In the genomic region with DNA sequence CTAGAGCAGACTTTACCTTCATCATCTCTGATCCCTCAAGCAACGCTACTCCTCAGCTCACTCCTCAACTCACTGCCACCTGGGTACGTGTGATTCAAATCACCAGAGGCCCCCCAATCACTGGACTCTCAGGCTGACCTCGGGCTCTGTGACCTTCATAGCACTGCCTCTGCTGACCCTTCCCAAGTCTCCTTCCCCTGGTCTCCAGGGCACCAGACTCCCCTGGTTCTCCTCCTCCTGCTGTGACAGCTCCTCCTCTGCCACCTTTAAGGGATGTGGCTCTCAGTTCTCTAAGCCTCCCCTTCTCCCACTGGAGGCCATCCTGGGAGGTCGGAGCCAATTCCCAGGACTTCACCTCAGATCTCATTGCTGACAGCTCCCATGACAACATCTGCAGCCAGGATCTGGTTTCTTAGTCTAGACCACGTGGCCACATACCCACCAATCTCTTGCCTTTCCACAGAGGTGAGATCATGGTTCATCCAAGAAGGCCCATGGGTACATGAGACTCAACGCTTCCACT, we compare ENCODE assay signal across 25 cellular contexts.
A peak's percentile ranks its signal among the peaks of the same experiment; 100 is the strongest.
DNase-seq lines count a peak whose midpoint lies in the region; ATAC-seq and TF ChIP-seq lines count a peak whose summit lies in the region.
"Had no signal": no experiment of that assay in that cellular context is flagged by ENCODE, and none has a peak within 500 bp of the region (broad histone marks: within the 10 kb centered on the region; RNA-seq: fewer than 3 reads in every experiment).

No MANE protein-coding gene starts in this region.

- H3K27ac ChIP-seq in CD4-positive, CD25-positive, alpha-beta regulatory T cell (ENCODE audit: insufficient read depth, low read length, poor library complexity, severe bottlenecking), result no peak overlapping the region
- H3K27ac ChIP-seq in OCI-LY1 (ENCODE audit: low read depth, low read length, poor library complexity, severe bottlenecking), result peak overlapping the region; percentile 46
- no peak overlapping the region for H3K27ac ChIP-seq in coronary artery
- H3K27ac ChIP-seq in psoas muscle, result no peak overlapping the region
- H3K27ac ChIP-seq: heart right ventricle, sigmoid colon, WERI-Rb-1 had no signal

- DNase-seq in activated CD4-positive, alpha-beta T cell treated with anti-CD3 and anti-CD28 coated beads for 36 hours, result no peak
- DNase-seq in activated CD4-positive, alpha-beta T cell treated with anti-CD3 and anti-CD28 coated beads, Interleukin-2, amount 50 U/mL, for 48 hours, result no peak
- DNase-seq in CD4-positive, CD25-positive, alpha-beta regulatory T cell, result no peak
- DNase-seq in coronary artery (ENCODE audit: low spot score) (peak; percentile 36), cerebellar nuclear complex (lab: John Stamatoyannopoulos, UW) (no peak), psoas muscle (no peak)
- DNase-seq: aorta; BE2C; Calu3; EL; foreskin fibroblast; heart right ventricle; Kasumi-1; NCI-H1694 treated with DMSO at 0.1 percent for 48 hours; NCI-H2227 treated with DMSO at 0.1 percent for 48 hours; NCI-H774; nephron progenitor cell; OCI-M1; SHP77 treated with DMSO at 0.1 percent for 48 hours; sigmoid colon; stimulated activated CD4-positive, alpha-beta T cell treated with anti-CD3 and anti-CD28 coated beads, Interleukin-15, amount 100 ng/mL, for 24 hours; substantia nigra; WERI-Rb-1 had no signal

- no peak for ATAC-seq in activated CD4-positive, alpha-beta T cell treated with anti-CD3 and anti-CD28 coated beads for 36 hours
- no peak for ATAC-seq in CD4-positive, CD25-positive, alpha-beta regulatory T cell (ENCODE audit: low read depth in 2 of 2)
- ATAC-seq in GM21367 (IDR thresholded peaks at IDR 0.05; ENCODE audit: unreplicated experiment) (no peak), psoas muscle (no peak)
- ATAC-seq: heart right ventricle had no signal

- intact Hi-C loops in activated CD4-positive, alpha-beta T cell treated with anti-CD3 and anti-CD28 coated beads for 36 hours (cut with DNase I, micrococcal nuclease), result loop anchor here in 1 of 2 experiments (5.0 kb wide), 1 partner anchor 630 kb away; no protein-coding TSS in a partner anchor
- intact Hi-C loops in psoas muscle (cut with DNase I), result no loop called here

- H3K9ac ChIP-seq in OCI-LY1 (ENCODE audit: low read length), result no peak overlapping the region

- no peak overlapping the region for H3K4me2 ChIP-seq in OCI-LY1 (ENCODE audit: low read length)

- no peak overlapping the region for H2AFZ ChIP-seq in OCI-LY1 (ENCODE audit: low read length)

- CTCF ChIA-PET in activated CD4-positive, alpha-beta T cell treated with anti-CD3 and anti-CD28 coated beads for 36 hours (lab: Charles Lee), result interaction anchor here (0.6 to 1.0 kb wide), 3 partner anchors 14 to 718 kb away, joined by 3 to 5 read pairs (median 4); no protein-coding TSS in a partner anchor

- H4K20me1 ChIP-seq in OCI-LY1 (ENCODE audit: insufficient read depth, low read length), result no peaks in the 10 kb centered on the region

- no peaks in the 10 kb centered on the region for H3K79me2 ChIP-seq in OCI-LY1 (ENCODE audit: insufficient read depth, low read length)

- H3K27ac Mint-ChIP-seq in activated CD4-positive, alpha-beta T cell treated with anti-CD3 and anti-CD28 coated beads for 36 hours, result peak overlapping the region; percentile 37
- peak overlapping the region; percentile 64 to 92 (median 68) for H3K27ac Mint-ChIP-seq in CD4-positive, CD25-positive, alpha-beta regulatory T cell
- H3K27ac Mint-ChIP-seq: nephron progenitor cell had no signal

- peaks cover 75% of the 10 kb centered on the region for H3K36me3 ChIP-seq in CD4-positive, CD25-positive, alpha-beta regulatory T cell (ENCODE audit: control insufficient read depth, insufficient read depth, low read length)
- H3K36me3 ChIP-seq in OCI-LY1 (ENCODE audit: insufficient read depth, low read length) (peaks cover 73% of the 10 kb centered on the region), psoas muscle (ENCODE audit: insufficient read depth in 1 of 2, low read depth in 1 of 2) (peaks cover 0 to 15% of the 10 kb centered on the region in 2 donors)
- H3K36me3 ChIP-seq: BE2C, sigmoid colon, WERI-Rb-1 had no signal

- no peaks in the 10 kb centered on the region for H3K27me3 ChIP-seq in CD4-positive, CD25-positive, alpha-beta regulatory T cell (ENCODE audit: control insufficient read depth, insufficient read depth, low read length)
- no peaks in the 10 kb centered on the region for H3K27me3 ChIP-seq in OCI-LY1 (ENCODE audit: insufficient read depth, low read length)
- no peaks in the 10 kb centered on the region for H3K27me3 ChIP-seq in psoas muscle (ENCODE audit: insufficient read depth in 3 of 3, low read length in 2 of 3)
- H3K27me3 ChIP-seq: BE2C, heart right ventricle, sigmoid colon had no signal

- TF ChIP-seq CTCF in OCI-LY1 (IDR thresholded peaks at IDR 0.05; ENCODE audit: low read length), result no peak
- TF ChIP-seq CTCF in coronary artery (IDR thresholded peaks at IDR 0.05), result no peak
- no peak for TF ChIP-seq CTCF in psoas muscle (IDR thresholded peaks at IDR 0.05)

- no peaks in the 10 kb centered on the region for H3K9me2 ChIP-seq in OCI-LY1 (ENCODE audit: low read depth, low read length)

- H3K4me3 Mint-ChIP-seq in activated CD4-positive, alpha-beta T cell treated with anti-CD3 and anti-CD28 coated beads for 36 hours, result no peak overlapping the region
- no peak overlapping the region for H3K4me3 Mint-ChIP-seq in CD4-positive, CD25-positive, alpha-beta regulatory T cell
- H3K4me3 Mint-ChIP-seq: nephron progenitor cell had no signal

- POLR2A ChIA-PET in activated CD4-positive, alpha-beta T cell treated with anti-CD3 and anti-CD28 coated beads for 36 hours (lab: Charles Lee), result interaction anchor here (0.6 kb wide), 1 partner anchor 12 kb away, joined by 3 read pairs; no protein-coding TSS in a partner anchor

- H3K9me3 ChIP-seq in CD4-positive, CD25-positive, alpha-beta regulatory T cell (ENCODE audit: control insufficient read depth in 2 of 2, low read length in 2 of 2), result no peaks in the 10 kb centered on the region
- peaks cover 9% of the 10 kb centered on the region for H3K9me3 ChIP-seq in OCI-LY1 (ENCODE audit: low read length)
- H3K9me3 ChIP-seq in psoas muscle, result no peaks in the 10 kb centered on the region
- H3K9me3 ChIP-seq: BE2C, heart right ventricle, sigmoid colon had no signal

- H3K4me3 ChIP-seq in CD4-positive, CD25-positive, alpha-beta regulatory T cell (ENCODE audit: low read depth, low read length), result no peak overlapping the region
- H3K4me3 ChIP-seq in OCI-LY1 (ENCODE audit: low read depth, low read length, poor library complexity, severe bottlenecking) (no peak overlapping the region), coronary artery (no peak overlapping the region), psoas muscle (no peak overlapping the region)
- H3K4me3 ChIP-seq: heart right ventricle, sigmoid colon had no signal

- no peaks in the 10 kb centered on the region for H3F3A ChIP-seq in OCI-LY1 (ENCODE audit: insufficient read depth, low read length)

- WGBS in psoas muscle, 3 donors, result 73 to 87% (median 75%) methylated on average over 6 of the region's 6 CpGs

- H3K27me3 Mint-ChIP-seq in activated CD4-positive, alpha-beta T cell treated with anti-CD3 and anti-CD28 coated beads for 36 hours, result no peaks in the 10 kb centered on the region
- no peaks in the 10 kb centered on the region for H3K27me3 Mint-ChIP-seq in CD4-positive, CD25-positive, alpha-beta regulatory T cell

- peaks cover 76% of the 10 kb centered on the region for H3K36me3 Mint-ChIP-seq in activated CD4-positive, alpha-beta T cell treated with anti-CD3 and anti-CD28 coated beads for 36 hours (ENCODE audit: low read depth)
- H3K36me3 Mint-ChIP-seq in CD4-positive, CD25-positive, alpha-beta regulatory T cell, result peaks cover 64% of the 10 kb centered on the region

- H3K4me1 Mint-ChIP-seq in activated CD4-positive, alpha-beta T cell treated with anti-CD3 and anti-CD28 coated beads for 36 hours, result peaks cover 28% of the 10 kb centered on the region
- peaks cover 9 to 17% (median 12%) of the 10 kb centered on the region in 4 donors for H3K4me1 Mint-ChIP-seq in CD4-positive, CD25-positive, alpha-beta regulatory T cell

- no peaks in the 10 kb centered on the region for H3K4me1 ChIP-seq in CD4-positive, CD25-positive, alpha-beta regulatory T cell (ENCODE audit: control insufficient read depth, insufficient read depth, low read length, poor library complexity, severe bottlenecking)
- H3K4me1 ChIP-seq in OCI-LY1 (ENCODE audit: insufficient read depth, low read length, severe bottlenecking), result peaks cover 41% of the 10 kb centered on the region
- peaks cover 39% of the 10 kb centered on the region for H3K4me1 ChIP-seq in psoas muscle

- no peaks in the 10 kb centered on the region for H3K9me3 Mint-ChIP-seq in activated CD4-positive, alpha-beta T cell treated with anti-CD3 and anti-CD28 coated beads for 36 hours (ENCODE audit: low read depth)
- peaks cover 0 to 2% (median 0%) of the 10 kb centered on the region in 7 donors for H3K9me3 Mint-ChIP-seq in CD4-positive, CD25-positive, alpha-beta regulatory T cell
